ENCODE assay signal across 20 cellular contexts in genomic region chr3:72303926-72304325, GRCh38.
DNase-seq lines count a peak whose midpoint lies in the region; ATAC-seq, FAIRE-seq and TF ChIP-seq lines count a peak whose summit lies in the region.
"Had no signal": no experiment of that assay in that cellular context is flagged by ENCODE, and none has a peak within 500 bp of the region (broad histone marks: within the 10 kb centered on the region; RNA-seq: fewer than 3 reads in every experiment).

No MANE protein-coding gene starts in this region.

- no peak overlapping the region for H4K5ac ChIP-seq in mesendoderm (ENCODE audit: low read length)

- H3K4me3 Mint-ChIP-seq in Calu3 (ENCODE audit: low read depth, unreplicated experiment), result no peak overlapping the region
- H3K4me3 Mint-ChIP-seq in natural killer cell, result no peak overlapping the region
- H3K4me3 Mint-ChIP-seq: activated CD8-positive, alpha-beta T cell treated with anti-CD3 and anti-CD28 coated beads for 36 hours; dendritic cell treated with granulocyte-macrophage colony-stimulating factor and Interleukin-4, amounts not matched to agents 40 ng/mL and 50 ng/mL, for 4 days had no signal

- TF ChIP-seq POLR2A in K562 (conservative IDR thresholded peaks at IDR 0.05), result no peak

- no peaks in the 10 kb centered on the region for H3K36me3 Mint-ChIP-seq in Calu3 (ENCODE audit: insufficient read depth, unreplicated experiment)
- H3K36me3 Mint-ChIP-seq in natural killer cell, result no peaks in the 10 kb centered on the region

- H3K4me3 ChIP-seq in K562 (no peak overlapping the region), mesendoderm (ENCODE audit: low read length) (no peak overlapping the region)
- H3K4me3 ChIP-seq: ascending aorta, tibial nerve had no signal

- in situ Hi-C loops in K562 (cut with MboI), result no loop called here

- no peak overlapping the region for H3K18ac ChIP-seq in mesendoderm (ENCODE audit: low read length)

- H3K4me1 Mint-ChIP-seq in Calu3 (ENCODE audit: low read depth, unreplicated experiment), result no peaks in the 10 kb centered on the region
- H3K4me1 Mint-ChIP-seq in natural killer cell, result peaks cover 8 to 9% of the 10 kb centered on the region in 2 donors

- no peaks in the 10 kb centered on the region for H3K36me3 ChIP-seq in K562 (ENCODE audit: control insufficient read depth, insufficient read depth, low read length)
- no peaks in the 10 kb centered on the region for H3K36me3 ChIP-seq in mesendoderm (ENCODE audit: control insufficient read depth, insufficient read depth, low read length)
- H3K36me3 ChIP-seq: ascending aorta, tibial nerve had no signal

- H3K27ac ChIP-seq in K562 (ENCODE audit: extremely low read depth, low read depth, low read length), result no peak overlapping the region
- H3K27ac ChIP-seq in mesendoderm (ENCODE audit: low read depth, low read length), result no peak overlapping the region
- H3K27ac ChIP-seq: ascending aorta had no signal

- no peak overlapping the region for H2BK120ac ChIP-seq in mesendoderm (ENCODE audit: low read depth, low read length)

- H3K56ac ChIP-seq in mesendoderm (ENCODE audit: low read length), result peak overlapping the region; percentile 59

- H3K4me2 ChIP-seq in K562 (ENCODE audit: insufficient read depth, low read length) (no peak overlapping the region), mesendoderm (ENCODE audit: low read length) (no peak overlapping the region)

- no peak overlapping the region for H3K23ac ChIP-seq in mesendoderm (ENCODE audit: low read length)

- no peak overlapping the region for H2BK15ac ChIP-seq in mesendoderm (replicated peaks; ENCODE audit: low read depth)

- 33% methylated on average over 7 of the region's 7 CpGs for WGBS in K562 (ENCODE audit: insufficient coverage, low coverage, missing lambda C conversion rate)
- no CpG with 5 or more reads among the region's 7 CpGs for WGBS in mesendoderm (ENCODE audit: extremely low coverage, insufficient coverage, low lambda C conversion rate)

- H3K9me3 Mint-ChIP-seq in Calu3 (ENCODE audit: low read depth, unreplicated experiment), result no peaks in the 10 kb centered on the region
- H3K9me3 Mint-ChIP-seq in natural killer cell, result no peaks in the 10 kb centered on the region
- H3K9me3 Mint-ChIP-seq: activated CD8-positive, alpha-beta T cell treated with anti-CD3 and anti-CD28 coated beads for 36 hours; dendritic cell treated with granulocyte-macrophage colony-stimulating factor and Interleukin-4, amounts not matched to agents 40 ng/mL and 50 ng/mL, for 4 days had no signal

- BruUV-seq in K562 (replicated peaks; lab: Mats Ljungman, UMichigan) (no TSS peak), Calu3 (replicated peaks; lab: Mats Ljungman, UMichigan) (no TSS peak)

- ATAC-seq in K562 (no peak), natural killer cell (no peak), HG03439 (IDR thresholded peaks at IDR 0.05; ENCODE audit: unreplicated experiment) (no peak)
- ATAC-seq: activated CD8-positive, alpha-beta T cell treated with anti-CD3 and anti-CD28 coated beads for 36 hours had no signal

- no peaks in the 10 kb centered on the region for H3K79me2 ChIP-seq in K562 (ENCODE audit: control insufficient read depth, insufficient read depth, low read length)
- H3K79me2 ChIP-seq in mesendoderm (ENCODE audit: control insufficient read depth, insufficient read depth, low read length), result no peaks in the 10 kb centered on the region

- DNase-seq in D341Med (ENCODE audit: low spot score) (peak; percentile 90), HT1080 (ENCODE audit: low read depth) (peak; percentile 18), K562 (ENCODE audit: extremely low read depth in 1 of 4, low spot score in 3 of 4) (no peak), mesendoderm (peak; percentile 92), Calu3 (no peak), natural killer cell (no peak), posterior vena cava (ENCODE audit: low spot score) (no peak)
- DNase-seq: activated CD8-positive, alpha-beta T cell treated with anti-CD3 and anti-CD28 coated beads for 36 hours; EL; IMR-90; NCI-H1417 treated with DMSO at 0.1 percent for 48 hours; NCI-H510A; stimulated activated CD4-positive, alpha-beta T cell treated with anti-CD3 and anti-CD28 coated beads, Interleukin-2, amount 100 ng/mL, for 24 hours; T-helper 9 cell had no signal

- H2BK5ac ChIP-seq in mesendoderm (ENCODE audit: low read length), result peak overlapping the region; percentile 36

- no peak for TF ChIP-seq RAD21 in K562 (CRISPR knock-in tag; conservative IDR thresholded peaks at IDR 0.05 in 1 of 2, IDR thresholded peaks at IDR 0.05 in 1 of 2)

- intact Hi-C loops in K562 (cut with micrococcal nuclease), result no loop called here
- intact Hi-C loops in Calu3 (cut with micrococcal nuclease; ENCODE audit: unreplicated experiment), result no loop called here
- intact Hi-C loops in natural killer cell (cut with micrococcal nuclease), result no loop called here
- intact Hi-C loops in posterior vena cava (cut with DNase I), result no loop called here

- TF ChIP-seq EP300 in K562 (IDR thresholded peaks at IDR 0.05; ENCODE audit: low read length), result no peak

- no peak overlapping the region for H2AK5ac ChIP-seq in mesendoderm (ENCODE audit: low read length)

- no peak overlapping the region for H3K4ac ChIP-seq in mesendoderm (ENCODE audit: low read depth, low read length)

- no peak for TF ChIP-seq CTCF in K562 (IDR thresholded peaks at IDR 0.05 in 2 of 3, conservative IDR thresholded peaks at IDR 0.05 in 1 of 3; ENCODE audit: insufficient read depth in 2 of 3, low read depth in 1 of 3, low read length in 3 of 3)
- no peak for TF ChIP-seq CTCF in Calu3 (IDR thresholded peaks at IDR 0.05; ENCODE audit: unreplicated experiment)
- no peak for TF ChIP-seq CTCF in natural killer cell (IDR thresholded peaks at IDR 0.05)

- peak overlapping the region; percentile 75 for H2AFZ ChIP-seq in K562 (ENCODE audit: low read depth, low read length)

- H3K27me3 ChIP-seq in K562 (ENCODE audit: control insufficient read depth in 2 of 2, insufficient read depth in 2 of 2, low read length in 2 of 2), result no peaks in the 10 kb centered on the region
- H3K27me3 ChIP-seq in mesendoderm (ENCODE audit: insufficient read depth, low read length, poor library complexity), result no peaks in the 10 kb centered on the region
- H3K27me3 ChIP-seq: ascending aorta, tibial nerve had no signal

- no peaks in the 10 kb centered on the region for H4K20me1 ChIP-seq in K562 (replicated peaks; ENCODE audit: control insufficient read depth, insufficient read depth, low read length)

- CTCF ChIA-PET in K562 (lab: Yijun Ruan, JAX; ENCODE audit: low intra/inter-chr PET ratio) (no interaction called here), Calu3 (lab: Charles Lee) (no interaction called here)

- POLR2A ChIA-PET in K562 (lab: Yijun Ruan, JAX), result interaction anchor here (0.6 to 1.4 kb wide), 3 partner anchors 18 to 603 kb away, joined by 3 to 4 read pairs (median 3); no protein-coding TSS in a partner anchor

- FAIRE-seq in K562 (lab: Jason Lieb, UNC), result no peak
- FAIRE-seq: GM12892 had no signal

- H4K8ac ChIP-seq in mesendoderm (ENCODE audit: low read depth, low read length), result no peak overlapping the region

- H3K4me1 ChIP-seq in K562 (replicated peaks in 1 of 2; ENCODE audit: control insufficient read depth in 2 of 2, insufficient read depth in 2 of 2, low read length in 2 of 2), result peaks cover 3 to 8% of the 10 kb centered on the region in 2 experiments; a peak in 4 of 5 replicates
- H3K4me1 ChIP-seq in mesendoderm (ENCODE audit: control insufficient read depth, low read depth, low read length), result peaks cover 5% of the 10 kb centered on the region
- H3K4me1 ChIP-seq: ascending aorta had no signal

- H3K9me3 ChIP-seq in K562 (replicated peaks; ENCODE audit: control insufficient read depth, insufficient read depth, low read depth, low read length), result no peaks in the 10 kb centered on the region
- H3K9me3 ChIP-seq: ascending aorta, tibial nerve had no signal

- no peaks in the 10 kb centered on the region for H3K79me1 ChIP-seq in mesendoderm (ENCODE audit: low read length)

- H3K27me3 Mint-ChIP-seq in Calu3 (ENCODE audit: unreplicated experiment), result peaks cover 61% of the 10 kb centered on the region
- peaks cover 0 to 8% of the 10 kb centered on the region in 2 donors for H3K27me3 Mint-ChIP-seq in natural killer cell (ENCODE audit: low read depth in 2 of 2)
- H3K27me3 Mint-ChIP-seq: activated CD8-positive, alpha-beta T cell treated with anti-CD3 and anti-CD28 coated beads for 36 hours had no signal

- peak overlapping the region in 1 of 2 experiments; percentile 83; a peak in 2 of 4 replicates for H3K9ac ChIP-seq in K562 (ENCODE audit: insufficient read depth in 1 of 2, low read depth in 2 of 2, low read length in 2 of 2)
- H3K9ac ChIP-seq in mesendoderm (ENCODE audit: low read length), result no peak overlapping the region

- no peaks in the 10 kb centered on the region for H3K9me1 ChIP-seq in K562 (ENCODE audit: control insufficient read depth, insufficient read depth, low read length)

- H3K27ac Mint-ChIP-seq in Calu3 (ENCODE audit: unreplicated experiment) (no peak overlapping the region), natural killer cell (no peak overlapping the region)
- H3K27ac Mint-ChIP-seq: activated CD8-positive, alpha-beta T cell treated with anti-CD3 and anti-CD28 coated beads for 36 hours; dendritic cell treated with granulocyte-macrophage colony-stimulating factor and Interleukin-4, amounts not matched to agents 40 ng/mL and 50 ng/mL, for 4 days; progenitor cell of endocrine pancreas had no signal

Comparison
In these comparisons a context has a peak if more than half of its experiments do, and no peak if none do; other contexts are left out.
1. DNase-seq: peak in D341Med (single experiment), HT1080 (single experiment) and mesendoderm (single experiment); none in K562 (0 of 4), Calu3 (single experiment), natural killer cell (single experiment) and posterior vena cava (single experiment).